ENCODE assay signal across 20 cellular contexts in genomic region chr6:1630771-1631217, GRCh38. TPM values are rescaled to one million over a fixed set of nuclear protein-coding genes. Genes with fewer than 3 reads are reported as not detected.
A peak's percentile ranks its signal among the peaks of the same experiment; 100 is the strongest.
DNase-seq lines count a peak whose midpoint lies in the region; TF ChIP-seq lines count a peak whose summit lies in the region.
"Had no signal": no experiment of that assay in that cellular context is flagged by ENCODE, and none has a peak within 500 bp of the region (broad histone marks: within the 10 kb centered on the region; RNA-seq: fewer than 3 reads in every experiment).

No MANE protein-coding gene starts in this region.

- H3K4me3 ChIP-seq in SJCRH30: no peak overlapping the region
- H3K4me3 ChIP-seq in fibroblast of the aortic adventitia (ENCODE audit: low read depth, low read length): no peak overlapping the region
- H3K4me3 ChIP-seq in MG63: no peak overlapping the region
- H3K4me3 ChIP-seq: BLaER1 treated with 17β-estradiol and CSF1 and Interleukin-3, amounts not matched to agents 10 nM and 100 nM; left ventricle myocardium inferior; upper lobe of right lung had no signal

- H3K27me3 ChIP-seq in SJCRH30: no peaks in the 10 kb centered on the region
- no peaks in the 10 kb centered on the region for H3K27me3 ChIP-seq in MG63

- no peak overlapping the region for H3K27ac ChIP-seq in SJCRH30
- H3K27ac ChIP-seq: BLaER1 treated with 17β-estradiol and CSF1 and Interleukin-3, amounts not matched to agents 10 nM and 100 nM; left ventricle myocardium inferior; upper lobe of right lung; VCaP had no signal

- DNase-seq in NCI-H82 (lab: John Stamatoyannopoulos, UW) (peak; percentile 47), NCI-H82 treated with DMSO at 0.1 percent for 48 hours (lab: John Stamatoyannopoulos, UW; ENCODE audit: unreplicated experiment) (no peak), SJCRH30 (peak; percentile 12 to 21), fibroblast of the aortic adventitia (ENCODE audit: low read depth) (peak; percentile 73), MG63 (no peak), LoVo (ENCODE audit: low spot score) (no peak)
- DNase-seq in activated CD4-positive, alpha-beta T cell treated with anti-CD3 and anti-CD28 coated beads, Interleukin-2, amount 50 U/mL, for 48 hours: no peak
- no peak for DNase-seq in stimulated activated CD4-positive, alpha-beta T cell treated with anti-CD3 and anti-CD28 coated beads, Interleukin-4, amount 100 ng/mL, for 1 hour
- DNase-seq: 8988T; activated CD8-positive, alpha-beta T cell treated with anti-CD3 and anti-CD28 coated beads, Interleukin-2, amount 10 ng/mL, durations not matched to agents 7 days and 5 days; activated naive CD8-positive, alpha-beta T cell treated with anti-CD3 and anti-CD28 coated beads, Interleukin-2, amount 10 ng/mL, durations not matched to agents 7 days and 5 days; effector memory CD4-positive, alpha-beta T cell; Karpas-422; left ventricle myocardium inferior; NCI-H1436 treated with DMSO at 0.1 percent for 48 hours; NCI-H748 treated with DMSO at 0.1 percent for 48 hours; stimulated activated naive CD8-positive, alpha-beta T cell treated with anti-CD3 and anti-CD28 coated beads, Interleukin-15, amount 100 ng/mL, for 72 hours; upper lobe of right lung had no signal

- 0 out of 2 replicates have a peak, but pooled peaks cover 2% of the 10 kb centered on the region for H3K4me1 ChIP-seq in SJCRH30

- H3K36me3 ChIP-seq in SJCRH30 (no peaks in the 10 kb centered on the region), MG63 (no peaks in the 10 kb centered on the region)
- H3K36me3 ChIP-seq: BLaER1 treated with 17β-estradiol and CSF1 and Interleukin-3, amounts not matched to agents 10 nM and 100 nM; left ventricle myocardium inferior; upper lobe of right lung had no signal

- H3K9me3 ChIP-seq in SJCRH30 (replicated peaks): no peaks in the 10 kb centered on the region
- no peaks in the 10 kb centered on the region for H3K9me3 ChIP-seq in MG63
- H3K9me3 ChIP-seq: left ventricle myocardium inferior, upper lobe of right lung had no signal

- no peak for TF ChIP-seq CTCF in fibroblast of the aortic adventitia (IDR thresholded peaks at IDR 0.05; ENCODE audit: insufficient read depth, low read length)

RNA-seq across cellular contexts. Expression of gene FOXC1, which starts 21.1 kb away (rescaled TPM):
- 7.2 TPM in 2 replicates for total RNA-seq in SJCRH30 (2014; rRNA removed; shearing (Covaris generic))
- 4.4 and 15.7 TPM in 2 replicates for total RNA-seq in fibroblast of the aortic adventitia (ENCODE audit: low replicate concordance)
- 2.2 and 5.5 TPM in 2 replicates for total RNA-seq in MG63 (2014; rRNA removed; shearing (Covaris generic); ENCODE audit: low replicate concordance)
- total RNA-seq: activated CD8-positive, alpha-beta T cell treated with anti-CD3 and anti-CD28 coated beads, Interleukin-2, amount 10 ng/mL, durations not matched to agents 7 days and 5 days; activated naive CD8-positive, alpha-beta T cell treated with anti-CD3 and anti-CD28 coated beads, Interleukin-2, amount 10 ng/mL, durations not matched to agents 7 days and 5 days had no signal

Comparison
In these comparisons a context has a peak if more than half of its experiments do, and no peak if none do; other contexts are left out.
1. DNase-seq: peak in NCI-H82 (single experiment), SJCRH30 (2 of 2) and fibroblast of the aortic adventitia (single experiment); none in NCI-H82 treated with DMSO at 0.1 percent for 48 hours (single experiment), activated CD4-positive, alpha-beta T cell treated with anti-CD3 and anti-CD28 coated beads, Interleukin-2, amount 50 U/mL, for 48 hours (0 of 2), stimulated activated CD4-positive, alpha-beta T cell treated with anti-CD3 and anti-CD28 coated beads, Interleukin-4, amount 100 ng/mL, for 1 hour (single experiment), MG63 (single experiment) and LoVo (single experiment).